ENCODE assay signal across 1 cellular context in genomic region chr20:266213-266603, GRCh38.
TF ChIP-seq lines count a peak whose summit lies in the region.

No MANE protein-coding gene starts in this region.

TF ChIP-seq in WTC11, 78 proteins besides CTCF, POLR2A, EP300 and RAD21 (continued from another document):
- TF ChIP-seq ZNF512 (CRISPR knock-in tag; IDR thresholded peaks at IDR 0.05; ENCODE audit: borderline replicate concordance): no peak
